20 cellular contexts compared by ENCODE assay signal in genomic region chr3:15726881-15727280, GRCh38.
DNase-seq lines count a peak whose midpoint lies in the region; ATAC-seq and TF ChIP-seq lines count a peak whose summit lies in the region.
"Had no signal": no experiment of that assay in that cellular context is flagged by ENCODE, and none has a peak within 500 bp of the region (broad histone marks: within the 10 kb centered on the region; RNA-seq: fewer than 3 reads in every experiment).

No MANE protein-coding gene starts in this region.

- peaks cover 3% of the 10 kb centered on the region for H3K9me3 Mint-ChIP-seq in mesothelial cell of epicardium
- no peaks in the 10 kb centered on the region for H3K9me3 Mint-ChIP-seq in activated CD8-positive, alpha-beta memory T cell treated with anti-CD3 and anti-CD28 coated beads, Interleukin-2, amount 10 ng/mL, durations not matched to agents 7 days and 5 days (ENCODE audit: low read depth)
- H3K9me3 Mint-ChIP-seq: CD4-positive, CD25-positive, alpha-beta regulatory T cell had no signal

- dilution Hi-C loops in mammary epithelial cell (cut with HindIII; ENCODE audit: low sequenced_read_pairs) = no loop called here

- TF ChIP-seq CTCF in mammary epithelial cell (conservative IDR thresholded peaks at IDR 0.05 in 1 of 2, IDR thresholded peaks at IDR 0.05 in 1 of 2; ENCODE audit: extremely low read depth in 1 of 2, insufficient read depth in 1 of 2, low read depth in 1 of 2, low read length in 2 of 2) = no peak
- TF ChIP-seq CTCF in mesothelial cell of epicardium (IDR thresholded peaks at IDR 0.05; ENCODE audit: unreplicated experiment) = no peak
- no peak for TF ChIP-seq CTCF in smooth muscle cell (IDR thresholded peaks at IDR 0.05; ENCODE audit: borderline replicate concordance, insufficient read depth, poor library complexity, severe bottlenecking)
- no peak for TF ChIP-seq CTCF in body of pancreas (IDR thresholded peaks at IDR 0.05)

- H2AFZ ChIP-seq in mammary epithelial cell (ENCODE audit: low read depth, low read length) (no peak overlapping the region), smooth muscle cell (ENCODE audit: low read depth) (no peak overlapping the region)

- H3K4me2 ChIP-seq in mammary epithelial cell (ENCODE audit: insufficient read depth, low read depth, low read length) = no peak overlapping the region
- H3K4me2 ChIP-seq in smooth muscle cell = no peak overlapping the region

- in situ Hi-C loops in mammary epithelial cell (cut with MboI; ENCODE audit: low sequenced_read_pairs in 2 of 2) = no loop called here

- peaks cover 17% of the 10 kb centered on the region for H3K4me1 ChIP-seq in mammary epithelial cell (ENCODE audit: insufficient read depth, low read length)
- peaks cover 12% of the 10 kb centered on the region for H3K4me1 ChIP-seq in smooth muscle cell (ENCODE audit: low read depth)
- H3K4me1 ChIP-seq in body of pancreas = no peaks in the 10 kb centered on the region

- H3K36me3 ChIP-seq in mammary epithelial cell (ENCODE audit: insufficient read depth, low read length) (peaks cover 14% of the 10 kb centered on the region), smooth muscle cell (ENCODE audit: low read depth) (peaks cover 8% of the 10 kb centered on the region), body of pancreas (replicated peaks in 1 of 2; ENCODE audit: insufficient read depth in 1 of 2, low read depth in 2 of 2) (peaks cover 0 to 5% of the 10 kb centered on the region in 2 donors)

- no peaks in the 10 kb centered on the region for H3K9me3 ChIP-seq in mammary epithelial cell (replicated peaks; ENCODE audit: insufficient read depth, low read length)
- no peaks in the 10 kb centered on the region for H3K9me3 ChIP-seq in smooth muscle cell (replicated peaks; ENCODE audit: low read depth)
- H3K9me3 ChIP-seq in body of pancreas = no peaks in the 10 kb centered on the region
- H3K9me3 ChIP-seq: SK-N-SH had no signal

- no peaks in the 10 kb centered on the region for H3K79me2 ChIP-seq in mammary epithelial cell (ENCODE audit: insufficient read depth, low read length)
- H3K79me2 ChIP-seq in smooth muscle cell (ENCODE audit: low read depth) = no peaks in the 10 kb centered on the region

- H3K27ac ChIP-seq in mammary epithelial cell (ENCODE audit: insufficient read depth, low read depth, low read length) = peak overlapping the region; percentile 59
- H3K27ac ChIP-seq in smooth muscle cell (ENCODE audit: low read depth) = peak overlapping the region; percentile 55
- no peak overlapping the region for H3K27ac ChIP-seq in body of pancreas

- no peaks in the 10 kb centered on the region for H3K27me3 Mint-ChIP-seq in mesothelial cell of epicardium (ENCODE audit: low read depth)
- H3K27me3 Mint-ChIP-seq in activated CD8-positive, alpha-beta memory T cell treated with anti-CD3 and anti-CD28 coated beads, Interleukin-2, amount 10 ng/mL, durations not matched to agents 7 days and 5 days = no peaks in the 10 kb centered on the region
- H3K27me3 Mint-ChIP-seq: CD4-positive, CD25-positive, alpha-beta regulatory T cell had no signal

- no peaks in the 10 kb centered on the region for H3F3A ChIP-seq in smooth muscle cell (ENCODE audit: low read depth)

- no TSS peak for BruUV-seq in mammary epithelial cell (replicated peaks; lab: Mats Ljungman, UMichigan)

- no peaks in the 10 kb centered on the region for H3K27me3 ChIP-seq in mammary epithelial cell (ENCODE audit: insufficient read depth, low read length)
- no peaks in the 10 kb centered on the region for H3K27me3 ChIP-seq in smooth muscle cell (ENCODE audit: low read depth)
- H3K27me3 ChIP-seq in body of pancreas = no peaks in the 10 kb centered on the region

- no peak for ATAC-seq in activated CD8-positive, alpha-beta memory T cell treated with anti-CD3 and anti-CD28 coated beads, Interleukin-2, amount 10 ng/mL, durations not matched to agents 7 days and 5 days
- ATAC-seq in body of pancreas = no peak
- ATAC-seq: HCT116 had no signal

- WGBS in mammary epithelial cell (ENCODE audit: low coverage, missing lambda C conversion rate) = 34% methylated on average over 2 of the region's 2 CpGs
- 83% methylated on average over 2 of the region's 2 CpGs for WGBS in smooth muscle cell (ENCODE audit: low lambda C conversion rate)
- WGBS in body of pancreas, 2 donors = 92 to 96% methylated on average over 2 of the region's 2 CpGs

- intact Hi-C loops in mammary epithelial cell (cut with micrococcal nuclease) = no loop called here
- intact Hi-C loops in body of pancreas (cut with DNase I) = no loop called here

- H3K27ac Mint-ChIP-seq in mesothelial cell of epicardium = peak overlapping the region; percentile 11
- no peak overlapping the region for H3K27ac Mint-ChIP-seq in activated CD8-positive, alpha-beta memory T cell treated with anti-CD3 and anti-CD28 coated beads, Interleukin-2, amount 10 ng/mL, durations not matched to agents 7 days and 5 days

- H3K4me3 ChIP-seq in mammary epithelial cell (replicated peaks in 1 of 3; ENCODE audit: insufficient read depth in 1 of 3, low read depth in 2 of 3, low read length in 3 of 3) (no peak overlapping the region), smooth muscle cell (no peak overlapping the region), body of pancreas (no peak overlapping the region)

- H3K4me1 Mint-ChIP-seq in mesothelial cell of epicardium = peaks cover 9% of the 10 kb centered on the region
- peaks cover 38% of the 10 kb centered on the region for H3K4me1 Mint-ChIP-seq in activated CD8-positive, alpha-beta memory T cell treated with anti-CD3 and anti-CD28 coated beads, Interleukin-2, amount 10 ng/mL, durations not matched to agents 7 days and 5 days

- DNase-seq in RPMI7951 (ENCODE audit: low read depth) = peak; percentile 35
- DNase-seq in mammary epithelial cell = no peak
- DNase-seq in mesothelial cell of epicardium (ENCODE audit: low spot score in 2 of 2, unreplicated experiment in 2 of 2) = no peak
- DNase-seq in smooth muscle cell (lab: John Stamatoyannopoulos, UW; ENCODE audit: unreplicated experiment) = no peak
- DNase-seq in activated CD8-positive, alpha-beta memory T cell treated with anti-CD3 and anti-CD28 coated beads, Interleukin-2, amount 10 ng/mL, durations not matched to agents 7 days and 5 days = no peak
- DNase-seq in NCI-H1105 (lab: John Stamatoyannopoulos, UW) = no peak
- no peak for DNase-seq in stimulated activated CD8-positive, alpha-beta memory T cell treated with anti-CD3 and anti-CD28 coated beads, Interleukin-4, amount 100 ng/mL, for 48 hours
- no peak for DNase-seq in body of pancreas
- DNase-seq: CD4-positive, CD25-positive, alpha-beta regulatory T cell; DND-41; GOT3; Karpas-422; NCI-H1417; NCI-H187; NCI-H446 treated with DMSO at 0.1 percent for 48 hours; NCI-H526 treated with DMSO at 0.1 percent for 48 hours; OCI-M1; SHP77 treated with DMSO at 0.1 percent for 48 hours; SK-N-SH had no signal

- no peaks in the 10 kb centered on the region for H4K20me1 ChIP-seq in mammary epithelial cell (ENCODE audit: insufficient read depth, low read length)
- no peaks in the 10 kb centered on the region for H4K20me1 ChIP-seq in smooth muscle cell (ENCODE audit: low read depth)

- peaks cover 37% of the 10 kb centered on the region for H3K36me3 Mint-ChIP-seq in mesothelial cell of epicardium
- H3K36me3 Mint-ChIP-seq in activated CD8-positive, alpha-beta memory T cell treated with anti-CD3 and anti-CD28 coated beads, Interleukin-2, amount 10 ng/mL, durations not matched to agents 7 days and 5 days = peaks cover 67% of the 10 kb centered on the region

- H3K9ac ChIP-seq in mammary epithelial cell (ENCODE audit: insufficient read depth, low read length) (no peak overlapping the region), smooth muscle cell (ENCODE audit: low read depth) (no peak overlapping the region)
- H3K9ac ChIP-seq: SK-N-SH had no signal

- no peak overlapping the region for H3K4me3 Mint-ChIP-seq in mesothelial cell of epicardium
- no peak overlapping the region for H3K4me3 Mint-ChIP-seq in activated CD8-positive, alpha-beta memory T cell treated with anti-CD3 and anti-CD28 coated beads, Interleukin-2, amount 10 ng/mL, durations not matched to agents 7 days and 5 days
- H3K4me3 Mint-ChIP-seq: CD4-positive, CD25-positive, alpha-beta regulatory T cell had no signal

- CTCF ChIA-PET in mammary epithelial cell (lab: Charles Lee; ENCODE audit: low non-redundant PET) = no interaction called here
- CTCF ChIA-PET in activated CD8-positive, alpha-beta memory T cell treated with anti-CD3 and anti-CD28 coated beads, Interleukin-2, amount 10 ng/mL, durations not matched to agents 7 days and 5 days (lab: Charles Lee) = interaction anchor here (0.9 kb wide), 1 partner anchor 85 kb away, joined by 3 read pairs; no protein-coding TSS in a partner anchor

- no peak for TF ChIP-seq POLR2A in body of pancreas (IDR thresholded peaks at IDR 0.05)

Comparison
In these comparisons a context has a peak if more than half of its experiments do, and no peak if none do; other contexts are left out.
1. H3K27ac ChIP-seq: peak in mammary epithelial cell (single experiment) and smooth muscle cell (single experiment); none in body of pancreas (0 of 4).